In the genomic region with DNA sequence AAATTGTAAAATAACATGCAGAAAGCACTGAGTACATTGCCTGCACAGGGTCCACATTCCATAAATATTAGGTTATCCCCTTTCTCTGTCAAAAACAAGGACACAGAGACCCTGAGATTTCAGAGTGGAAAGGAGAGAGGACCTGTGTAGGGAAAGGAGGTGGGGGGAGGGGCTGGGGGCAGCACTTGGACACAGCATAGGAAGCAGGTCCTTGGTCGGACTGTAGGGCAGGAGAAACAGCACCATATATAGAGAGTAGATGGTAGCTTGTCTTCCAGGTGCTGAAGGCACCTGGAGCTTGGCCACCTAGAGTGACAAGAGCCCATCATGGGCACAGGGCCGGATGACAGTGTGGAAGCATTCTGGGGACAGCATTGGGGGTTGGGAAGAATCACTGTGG, we compare ENCODE assay signal across 11 cellular contexts. TPM values are rescaled to one million over a fixed set of nuclear protein-coding genes. Genes with fewer than 3 reads are reported as not detected.
DNase-seq lines count a peak whose midpoint lies in the region; ATAC-seq and TF ChIP-seq lines count a peak whose summit lies in the region.
"Had no signal": no experiment of that assay in that cellular context is flagged by ENCODE, and none has a peak within 500 bp of the region (broad histone marks: within the 10 kb centered on the region; RNA-seq: fewer than 3 reads in every experiment).

No MANE protein-coding gene starts in this region.

- H3K27ac Mint-ChIP-seq in activated CD4-positive, alpha-beta T cell treated with anti-CD3 and anti-CD28 coated beads, Interleukin-2, amount 10 ng/mL, durations not matched to agents 24 days and 14 days = no peak overlapping the region
- H3K27ac Mint-ChIP-seq in nephron = peak overlapping the region; percentile 65 to 90 (median 76)

- dilution Hi-C loops in mammary epithelial cell (cut with HindIII; ENCODE audit: low sequenced_read_pairs) = no loop called here

- CTCF ChIA-PET in mammary epithelial cell (lab: Charles Lee; ENCODE audit: low non-redundant PET) = no interaction called here

- TF ChIP-seq POLR2A in upper lobe of left lung (IDR thresholded peaks at IDR 0.05) (no peak), tibial nerve (IDR thresholded peaks at IDR 0.05) (no peak)

- H3K27ac ChIP-seq in mammary epithelial cell (ENCODE audit: insufficient read depth, low read depth, low read length) (no peak overlapping the region), upper lobe of left lung (peak overlapping the region in 1 of 4 donors; percentile 31), tibial nerve (peak overlapping the region in 2 of 4 donors; percentile 58 to 96)

- no peak overlapping the region for H3K4me3 ChIP-seq in mammary epithelial cell (replicated peaks in 1 of 3; ENCODE audit: insufficient read depth in 1 of 3, low read depth in 2 of 3, low read length in 3 of 3)
- H3K4me3 ChIP-seq in upper lobe of left lung = peak overlapping the region in 3 of 4 donors; percentile 23 to 72 (median 64)
- peak overlapping the region in 1 of 4 donors; percentile 82 for H3K4me3 ChIP-seq in tibial nerve

- H3K27me3 Mint-ChIP-seq in activated CD4-positive, alpha-beta T cell treated with anti-CD3 and anti-CD28 coated beads, Interleukin-2, amount 10 ng/mL, durations not matched to agents 24 days and 14 days = no peaks in the 10 kb centered on the region
- peaks cover 3% of the 10 kb centered on the region for H3K27me3 Mint-ChIP-seq in nephron (ENCODE audit: low read depth)

- DNase-seq in activated CD4-positive, alpha-beta T cell treated with anti-CD3 and anti-CD28 coated beads, Interleukin-2, amount 10 ng/mL, durations not matched to agents 24 days and 14 days = no peak
- no peak for DNase-seq in activated CD4-positive, alpha-beta T cell treated with anti-CD3 and anti-CD28 coated beads, Interleukin-2, amount 50 U/mL, for 1 hour
- DNase-seq in mammary epithelial cell (no peak), upper lobe of left lung (no peak), hypothalamus (lab: John Stamatoyannopoulos, UW) (no peak), tibial nerve (ENCODE audit: low spot score in 2 of 2) (no peak)
- DNase-seq: NCI-H1105, NCI-H774 had no signal

- TF ChIP-seq CTCF in mammary epithelial cell (conservative IDR thresholded peaks at IDR 0.05 in 1 of 2, IDR thresholded peaks at IDR 0.05 in 1 of 2; ENCODE audit: extremely low read depth in 1 of 2, insufficient read depth in 1 of 2, low read depth in 1 of 2, low read length in 2 of 2) (no peak), nephron (IDR thresholded peaks at IDR 0.05; ENCODE audit: unreplicated experiment in 3 of 3) (no peak), upper lobe of left lung (IDR thresholded peaks at IDR 0.05) (no peak), tibial nerve (IDR thresholded peaks at IDR 0.05) (no peak)

- no TSS peak for BruUV-seq in mammary epithelial cell (replicated peaks; lab: Mats Ljungman, UMichigan)

- H3K9me3 ChIP-seq in mammary epithelial cell (replicated peaks; ENCODE audit: insufficient read depth, low read length) (no peaks in the 10 kb centered on the region), upper lobe of left lung (no peaks in the 10 kb centered on the region), tibial nerve (no peaks in the 10 kb centered on the region)

- H3K9me3 Mint-ChIP-seq in activated CD4-positive, alpha-beta T cell treated with anti-CD3 and anti-CD28 coated beads, Interleukin-2, amount 10 ng/mL, durations not matched to agents 24 days and 14 days = no peaks in the 10 kb centered on the region
- no peaks in the 10 kb centered on the region for H3K9me3 Mint-ChIP-seq in nephron

- H4K20me1 ChIP-seq in mammary epithelial cell (ENCODE audit: insufficient read depth, low read length) = no peaks in the 10 kb centered on the region

- ATAC-seq in upper lobe of left lung (ENCODE audit: low FRiP score in 2 of 2) (no peak), HG03095 (IDR thresholded peaks at IDR 0.05; ENCODE audit: unreplicated experiment) (no peak)

- H3K9ac ChIP-seq in mammary epithelial cell (ENCODE audit: insufficient read depth, low read length) = no peak overlapping the region

- in situ Hi-C loops in mammary epithelial cell (cut with MboI; ENCODE audit: low sequenced_read_pairs in 2 of 2) = no loop called here

- H3K36me3 ChIP-seq in mammary epithelial cell (ENCODE audit: insufficient read depth, low read length) (peaks cover 24% of the 10 kb centered on the region), upper lobe of left lung (peaks cover 0 to 30% (median 13%) of the 10 kb centered on the region in 4 donors), tibial nerve (peaks cover 0 to 39% (median 0%) of the 10 kb centered on the region in 3 donors)

- WGBS in mammary epithelial cell (ENCODE audit: low coverage, missing lambda C conversion rate) = 43% methylated on average over 2 of the region's 2 CpGs
- WGBS in upper lobe of left lung, 2 donors = 79 to 95% methylated on average over 2 of the region's 2 CpGs
- 63 to 70% methylated on average over 2 of the region's 2 CpGs for WGBS in tibial nerve, 2 donors

- H2AFZ ChIP-seq in mammary epithelial cell (ENCODE audit: low read depth, low read length) = no peak overlapping the region

- intact Hi-C loops in activated CD4-positive, alpha-beta T cell treated with anti-CD3 and anti-CD28 coated beads, Interleukin-2, amount 10 ng/mL, durations not matched to agents 24 days and 14 days (cut with micrococcal nuclease) = no loop called here
- intact Hi-C loops in mammary epithelial cell (cut with micrococcal nuclease) = no loop called here

- peaks cover 18% of the 10 kb centered on the region for H3K4me1 ChIP-seq in mammary epithelial cell (ENCODE audit: insufficient read depth, low read length)
- peaks cover 3 to 37% (median 19%) of the 10 kb centered on the region in 4 donors for H3K4me1 ChIP-seq in upper lobe of left lung
- H3K4me1 ChIP-seq in tibial nerve = peaks cover 0 to 69% (median 9%) of the 10 kb centered on the region in 4 donors

- H3K36me3 Mint-ChIP-seq in activated CD4-positive, alpha-beta T cell treated with anti-CD3 and anti-CD28 coated beads, Interleukin-2, amount 10 ng/mL, durations not matched to agents 24 days and 14 days (ENCODE audit: low read depth) = no peaks in the 10 kb centered on the region
- peaks cover 37% of the 10 kb centered on the region for H3K36me3 Mint-ChIP-seq in nephron (ENCODE audit: low read depth)

- H3K4me2 ChIP-seq in mammary epithelial cell (ENCODE audit: insufficient read depth, low read depth, low read length) = peak overlapping the region; percentile 96

- peaks cover 21% of the 10 kb centered on the region for H3K4me1 Mint-ChIP-seq in activated CD4-positive, alpha-beta T cell treated with anti-CD3 and anti-CD28 coated beads, Interleukin-2, amount 10 ng/mL, durations not matched to agents 24 days and 14 days
- H3K4me1 Mint-ChIP-seq in nephron = peaks cover 61% of the 10 kb centered on the region

- H3K4me3 Mint-ChIP-seq in activated CD4-positive, alpha-beta T cell treated with anti-CD3 and anti-CD28 coated beads, Interleukin-2, amount 10 ng/mL, durations not matched to agents 24 days and 14 days = peak overlapping the region; percentile 3
- peak overlapping the region; percentile 69 to 100 (median 95) for H3K4me3 Mint-ChIP-seq in nephron

- TF ChIP-seq EP300 in upper lobe of left lung (IDR thresholded peaks at IDR 0.05) (no peak), tibial nerve (IDR thresholded peaks at IDR 0.05) (no peak)

- H3K79me2 ChIP-seq in mammary epithelial cell (ENCODE audit: insufficient read depth, low read length) = peaks cover 45% of the 10 kb centered on the region

- no peaks in the 10 kb centered on the region for H3K27me3 ChIP-seq in mammary epithelial cell (ENCODE audit: insufficient read depth, low read length)
- H3K27me3 ChIP-seq in upper lobe of left lung = no peaks in the 10 kb centered on the region
- no peaks in the 10 kb centered on the region for H3K27me3 ChIP-seq in tibial nerve

RNA-seq across cellular contexts. Expression of a gene that starts 2.4 kb away (rescaled TPM):
- 3.6 and 3.8 TPM in 2 replicates for total RNA-seq in activated CD4-positive, alpha-beta T cell treated with anti-CD3 and anti-CD28 coated beads, Interleukin-2, amount 10 ng/mL, durations not matched to agents 24 days and 14 days
- total RNA-seq in mammary epithelial cell (100 to 1,000 TPM; 134 to 649 TPM), upper lobe of left lung (100 to 1,000 TPM in 5 of 6 donors, 10 to 100 TPM in 1; 89.3 to 265 (median 214) TPM), tibial nerve (100 to 1,000 TPM; 229 to 350 (median 289) TPM)
- 276 TPM for polyA plus RNA-seq in mammary epithelial cell
- polyA minus RNA-seq in mammary epithelial cell = 96.1 TPM

RNA-seq across cellular contexts. Expression of a gene that starts 13.6 kb away (rescaled TPM):
- 0.52 and 0.82 TPM in 2 replicates for total RNA-seq in activated CD4-positive, alpha-beta T cell treated with anti-CD3 and anti-CD28 coated beads, Interleukin-2, amount 10 ng/mL, durations not matched to agents 24 days and 14 days
- 10 to 100 TPM in 1 of 2 donors, under 1 TPM in 1; 0.50 to 18.4 TPM for total RNA-seq in mammary epithelial cell
- 37.7 TPM for polyA plus RNA-seq in mammary epithelial cell
- polyA minus RNA-seq in mammary epithelial cell = 42.9 TPM
- total RNA-seq in upper lobe of left lung = under 1 TPM in 2 of 6 donors, not detected in 4; 0.14 to 0.24 TPM
- total RNA-seq in tibial nerve = under 1 TPM in 1 of 4 donors, not detected in 3; 0.84 TPM
- total RNA-seq: A172 had no signal

RNA-seq across cellular contexts. Expression of a gene that starts 22.3 kb away (rescaled TPM):
- 9.9 and 10.8 TPM in 2 replicates for total RNA-seq in activated CD4-positive, alpha-beta T cell treated with anti-CD3 and anti-CD28 coated beads, Interleukin-2, amount 10 ng/mL, durations not matched to agents 24 days and 14 days
- total RNA-seq in mammary epithelial cell (1 to 10 TPM in 1 of 2 donors, under 1 TPM in 1; 0.33 to 5.7 TPM), upper lobe of left lung (1 to 10 TPM in 2 of 6 donors, under 1 TPM in 3, not detected in 1; 0.30 to 1.1 (median 0.37) TPM), tibial nerve (1 to 10 TPM in 2 of 4 donors, under 1 TPM in 1, not detected in 1; 0.20 to 4.8 (median 1.0) TPM)
- polyA plus RNA-seq in mammary epithelial cell = 9.5 TPM
- 7.8 TPM for polyA minus RNA-seq in mammary epithelial cell

RNA-seq across cellular contexts. Expression of a gene that starts 29.2 kb away (rescaled TPM):
- total RNA-seq in activated CD4-positive, alpha-beta T cell treated with anti-CD3 and anti-CD28 coated beads, Interleukin-2, amount 10 ng/mL, durations not matched to agents 24 days and 14 days = 20.8 and 21.8 TPM in 2 replicates
- 10 to 100 TPM; 16.3 TPM for total RNA-seq in mammary epithelial cell
- 13.4 TPM for polyA plus RNA-seq in mammary epithelial cell
- 2.9 TPM for polyA minus RNA-seq in mammary epithelial cell
- 10 to 100 TPM; 17.8 to 49.4 (median 35.1) TPM for total RNA-seq in upper lobe of left lung
- 10 to 100 TPM; 41.6 to 58.8 (median 47.8) TPM for total RNA-seq in tibial nerve

RNA-seq across cellular contexts. Expression of a gene that starts 29.5 kb away (rescaled TPM):
- total RNA-seq in activated CD4-positive, alpha-beta T cell treated with anti-CD3 and anti-CD28 coated beads, Interleukin-2, amount 10 ng/mL, durations not matched to agents 24 days and 14 days = 5,949 and 6,301 TPM in 2 replicates
- total RNA-seq in mammary epithelial cell = over 10,000 TPM; 16,267 to 114,057 TPM
- 37.3 TPM for polyA plus RNA-seq in mammary epithelial cell
- polyA minus RNA-seq in mammary epithelial cell = 5,045 TPM
- over 10,000 TPM in 2 of 6 donors, 1,000 to 10,000 TPM in 3, 100 to 1,000 TPM in 1; 886 to 22,003 (median 3,451) TPM for total RNA-seq in upper lobe of left lung
- 1,000 to 10,000 TPM in 3 of 4 donors, 100 to 1,000 TPM in 1; 649 to 2,915 (median 1,530) TPM for total RNA-seq in tibial nerve

Comparison
In these comparisons a context has a peak if more than half of its experiments do, and no peak if none do; other contexts are left out.
1. H3K4me3 ChIP-seq: peak in upper lobe of left lung (3 of 4); none in mammary epithelial cell (0 of 3).
2. RNA of a gene that starts 2.4 kb away (total RNA-seq): 134 to 649 TPM in mammary epithelial cell, 229 to 350 TPM in tibial nerve and 89.3 to 265 TPM in upper lobe of left lung; 3.6 to 3.8 TPM in activated CD4-positive, alpha-beta T cell treated with anti-CD3 and anti-CD28 coated beads, Interleukin-2, amount 10 ng/mL, durations not matched to agents 24 days and 14 days; every median in the first group is over 10 times any median in the second.